1 cellular context compared by ENCODE assay signal in genomic region chr3:141974777-141975176, GRCh38.
DNase-seq lines count a peak whose midpoint lies in the region; ATAC-seq and TF ChIP-seq lines count a peak whose summit lies in the region.
"Not testable (repeated sequence)": the region's sequence is repeated elsewhere in the genome, so short reads cannot be mapped to it uniquely, and the experiment has no call there.

No MANE protein-coding gene starts in this region.

- not testable (repeated sequence) for H3K36me3 ChIP-seq in upper lobe of right lung

- H3K4me1 ChIP-seq in upper lobe of right lung: not testable (repeated sequence)

- not testable (repeated sequence) for H3K27me3 ChIP-seq in upper lobe of right lung

- DNase-seq in upper lobe of right lung: peak; percentile 65

- H3K4me3 ChIP-seq in upper lobe of right lung: not testable (repeated sequence)

- intact Hi-C loops in upper lobe of right lung (cut with DNase I): not testable (repeated sequence)

- not testable (repeated sequence) for H3K27ac ChIP-seq in upper lobe of right lung

- TF ChIP-seq CTCF in upper lobe of right lung (IDR thresholded peaks at IDR 0.05): not testable (repeated sequence)

- not testable (repeated sequence) for H3K9me3 ChIP-seq in upper lobe of right lung

- ATAC-seq in upper lobe of right lung: not testable (repeated sequence)
